ENCODE assay signal across 8 cellular contexts in the genomic region with DNA sequence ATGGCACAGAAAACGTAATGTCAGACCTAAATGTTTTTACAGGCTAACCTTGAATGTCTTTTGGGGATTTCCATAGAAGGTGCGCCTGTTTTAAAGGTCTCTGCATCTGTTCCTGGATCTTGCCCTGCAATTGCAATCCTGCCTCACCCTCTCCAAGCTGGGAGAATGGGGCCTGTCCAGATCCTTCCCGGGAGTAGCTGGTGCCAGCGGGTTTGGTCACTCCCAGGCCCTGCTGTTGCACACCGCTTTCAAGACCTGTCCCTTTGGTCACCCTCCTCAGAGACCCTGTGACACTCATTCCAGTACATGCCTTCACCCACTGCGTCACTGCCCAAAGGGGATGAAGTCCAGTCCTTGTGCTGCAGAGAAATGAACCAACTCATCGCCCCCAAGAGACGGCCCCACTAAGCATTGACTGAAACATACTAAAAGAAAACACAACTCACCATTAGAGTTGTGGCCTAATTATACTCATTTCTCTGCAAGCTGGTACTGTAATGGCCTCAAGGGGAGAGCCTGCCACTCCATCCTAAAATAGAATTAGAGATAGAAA. TPM values are rescaled to one million over a fixed set of nuclear protein-coding genes. Genes with fewer than 3 reads are reported as not detected.
A peak's percentile ranks its signal among the peaks of the same experiment; 100 is the strongest.
DNase-seq lines count a peak whose midpoint lies in the region; ATAC-seq and TF ChIP-seq lines count a peak whose summit lies in the region.

No MANE protein-coding gene starts in this region.

- peak overlapping the region; percentile 98 for H3K9ac ChIP-seq in Loucy (ENCODE audit: low read depth, low read length, poor library complexity, severe bottlenecking)

- H3K4me2 ChIP-seq in Loucy (ENCODE audit: low read depth, low read length, poor library complexity, severe bottlenecking), result peak overlapping the region; percentile 97

- H3K4me1 ChIP-seq in Loucy (ENCODE audit: insufficient read depth, low read length, poor library complexity, severe bottlenecking), result peaks cover 49% of the 10 kb centered on the region

- peaks cover 10% of the 10 kb centered on the region for H3K36me3 ChIP-seq in Loucy (ENCODE audit: insufficient read depth, low read length)

- H3K79me2 ChIP-seq in Loucy (ENCODE audit: insufficient read depth, low read length), result peaks cover 35% of the 10 kb centered on the region

- no peak overlapping the region for H2AFZ ChIP-seq in Loucy (ENCODE audit: low read length)

- H4K20me1 ChIP-seq in Loucy (ENCODE audit: insufficient read depth, low read length, poor library complexity, severe bottlenecking), result peaks cover 18% of the 10 kb centered on the region

- intact Hi-C loops in activated T-helper 2 cell treated with anti-CD3 and anti-CD28 coated beads, Interferon-gamma antibody, Interleukin-2, Interleukin-4, amounts not matched to agents 10 μg/mL and 5 μg/mL and 100 μg/mL, durations not matched to agents 14 hours and 24 hours and 36 hours (cut with micrococcal nuclease), result loop anchor here (1.0 to 2.0 kb wide), 11 partner anchors 111 to 399 kb away; no protein-coding TSS in a partner anchor
- intact Hi-C loops in left ventricle myocardium superior (cut with micrococcal nuclease), result loop anchor here (5.0 kb wide), 2 partner anchors 110 to 470 kb away; no protein-coding TSS in a partner anchor

- H3F3A ChIP-seq in Loucy (ENCODE audit: low read depth), result peaks cover 12% of the 10 kb centered on the region

- peak overlapping the region; percentile 79 for H3K4me3 Mint-ChIP-seq in activated T-helper 2 cell treated with anti-CD3 and anti-CD28 coated beads, Interferon-gamma antibody, Interleukin-2, Interleukin-4, amounts not matched to agents 10 μg/mL and 5 μg/mL and 100 μg/mL, durations not matched to agents 14 hours and 24 hours and 36 hours (ENCODE audit: low read depth)

- H3K4me3 ChIP-seq in Loucy (ENCODE audit: low read length, poor library complexity, severe bottlenecking), result peak overlapping the region; percentile 88

- peaks cover 20% of the 10 kb centered on the region for H3K36me3 Mint-ChIP-seq in activated T-helper 2 cell treated with anti-CD3 and anti-CD28 coated beads, Interferon-gamma antibody, Interleukin-2, Interleukin-4, amounts not matched to agents 10 μg/mL and 5 μg/mL and 100 μg/mL, durations not matched to agents 14 hours and 24 hours and 36 hours (ENCODE audit: low read depth)

- no peaks in the 10 kb centered on the region for H3K9me2 ChIP-seq in Loucy (replicated peaks; ENCODE audit: low read depth, low read length)

- H3K9me3 Mint-ChIP-seq in activated T-helper 2 cell treated with anti-CD3 and anti-CD28 coated beads, Interferon-gamma antibody, Interleukin-2, Interleukin-4, amounts not matched to agents 10 μg/mL and 5 μg/mL and 100 μg/mL, durations not matched to agents 14 hours and 24 hours and 36 hours, result no peaks in the 10 kb centered on the region

- H3K27me3 Mint-ChIP-seq in activated T-helper 2 cell treated with anti-CD3 and anti-CD28 coated beads, Interferon-gamma antibody, Interleukin-2, Interleukin-4, amounts not matched to agents 10 μg/mL and 5 μg/mL and 100 μg/mL, durations not matched to agents 14 hours and 24 hours and 36 hours (ENCODE audit: low read depth), result peaks cover 2% of the 10 kb centered on the region

- TF ChIP-seq CTCF in Loucy (conservative IDR thresholded peaks at IDR 0.05; ENCODE audit: low read length), result no peak

- DNase-seq in DMS53 treated with DMSO at 0.1 percent for 48 hours (lab: John Stamatoyannopoulos, UW; ENCODE audit: unreplicated experiment), result peak; percentile 64
- peak; percentile 16 for DNase-seq in activated T-helper 2 cell treated with anti-CD3 and anti-CD28 coated beads, Interferon-gamma antibody, Interleukin-2, Interleukin-4, amounts not matched to agents 10 μg/mL and 5 μg/mL and 100 μg/mL, durations not matched to agents 14 hours and 24 hours and 36 hours (ENCODE audit: low spot score)
- peak; percentile 42 for DNase-seq in left ventricle myocardium superior
- DNase-seq in retina, result peak; percentile 49
- no peak for DNase-seq in HuH-7 (ENCODE audit: low spot score)

- H3K27ac Mint-ChIP-seq in activated T-helper 2 cell treated with anti-CD3 and anti-CD28 coated beads, Interferon-gamma antibody, Interleukin-2, Interleukin-4, amounts not matched to agents 10 μg/mL and 5 μg/mL and 100 μg/mL, durations not matched to agents 14 hours and 24 hours and 36 hours, result peak overlapping the region; percentile 99

- H3K27me3 ChIP-seq in Loucy (ENCODE audit: insufficient read depth, low read length, poor library complexity, severe bottlenecking), result peaks cover 7% of the 10 kb centered on the region

- ATAC-seq in left ventricle myocardium superior, result no peak
- ATAC-seq in HG02938 (IDR thresholded peaks at IDR 0.05; ENCODE audit: unreplicated experiment), result no peak
- ATAC-seq in HG02798 (IDR thresholded peaks at IDR 0.05; ENCODE audit: poor library complexity, unreplicated experiment), result no peak

- no peaks in the 10 kb centered on the region for H3K9me3 ChIP-seq in Loucy (ENCODE audit: insufficient read depth, low read depth, low read length)

- peaks cover 38% of the 10 kb centered on the region for H3K4me1 Mint-ChIP-seq in activated T-helper 2 cell treated with anti-CD3 and anti-CD28 coated beads, Interferon-gamma antibody, Interleukin-2, Interleukin-4, amounts not matched to agents 10 μg/mL and 5 μg/mL and 100 μg/mL, durations not matched to agents 14 hours and 24 hours and 36 hours (ENCODE audit: low read depth)

RNA-seq across cellular contexts. Expression of a gene that starts 1.9 kb away (rescaled TPM):
- 276 and 292 TPM in 2 replicates for total RNA-seq in activated T-helper 2 cell treated with anti-CD3 and anti-CD28 coated beads, Interferon-gamma antibody, Interleukin-2, Interleukin-4, amounts not matched to agents 10 μg/mL and 5 μg/mL and 100 μg/mL, durations not matched to agents 14 hours and 24 hours and 36 hours
- 124 TPM for total RNA-seq in left ventricle myocardium superior
